28 cellular contexts compared by ENCODE assay signal in the genomic region with DNA sequence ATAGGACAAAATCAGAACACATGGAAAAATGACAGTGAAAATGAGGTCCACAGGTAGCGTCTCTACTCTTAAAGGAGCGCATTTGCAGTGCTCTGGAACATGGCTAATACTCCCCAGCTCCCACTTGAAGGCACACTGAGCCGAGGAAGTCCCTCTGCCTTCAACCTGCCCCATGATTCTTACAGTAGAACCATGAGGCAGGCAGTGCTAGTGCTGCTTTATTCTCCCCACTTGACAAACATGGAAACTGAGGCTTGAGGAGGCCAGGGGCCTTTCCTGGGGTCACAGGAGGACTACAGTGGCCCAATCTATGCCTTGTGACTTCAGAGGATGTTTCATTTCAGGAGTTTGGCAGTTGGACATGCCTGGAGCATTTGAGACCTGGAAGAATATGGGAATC.
DNase-seq lines count a peak whose midpoint lies in the region; ATAC-seq, FAIRE-seq and TF ChIP-seq lines count a peak whose summit lies in the region.
"Had no signal": no experiment of that assay in that cellular context is flagged by ENCODE, and none has a peak within 500 bp of the region (broad histone marks: within the 10 kb centered on the region; RNA-seq: fewer than 3 reads in every experiment).

No MANE protein-coding gene starts in this region.

- peak; percentile 11 for ATAC-seq in HG02885 (IDR thresholded peaks at IDR 0.05; ENCODE audit: poor library complexity, unreplicated experiment)
- ATAC-seq: foreskin keratinocyte, heart left ventricle, Panc1, pancreas had no signal

- peak overlapping the region in 6 of 11 experiments; percentile 63 to 78 (median 71); a peak in 8 of 22 replicates for H3K27ac ChIP-seq in BLaER1 treated with 17β-estradiol and CSF1 and Interleukin-3, amounts not matched to agents 10 nM and 100 nM
- no peak overlapping the region for H3K27ac ChIP-seq in mammary epithelial cell (ENCODE audit: insufficient read depth, low read depth, low read length)
- H3K27ac ChIP-seq: esophagus muscularis mucosa, foreskin keratinocyte, heart left ventricle, left ventricle myocardium inferior, pancreas had no signal

- no TSS peak for BruUV-seq in mammary epithelial cell (replicated peaks; lab: Mats Ljungman, UMichigan)

- peak overlapping the region in 9 of 11 experiments; percentile 50 to 91 (median 80); a peak in 20 of 22 replicates for H3K4me2 ChIP-seq in BLaER1 treated with 17β-estradiol and CSF1 and Interleukin-3, amounts not matched to agents 10 nM and 100 nM
- H3K4me2 ChIP-seq in mammary epithelial cell (ENCODE audit: insufficient read depth, low read depth, low read length) = no peak overlapping the region

- TF ChIP-seq CTCF in mammary epithelial cell (conservative IDR thresholded peaks at IDR 0.05 in 1 of 2, IDR thresholded peaks at IDR 0.05 in 1 of 2; ENCODE audit: extremely low read depth in 1 of 2, insufficient read depth in 1 of 2, low read depth in 1 of 2, low read length in 2 of 2) = no peak

- H3K9me3 Mint-ChIP-seq in activated CD4-positive, alpha-beta memory T cell treated with anti-CD3 and anti-CD28 coated beads, Interleukin-2, amount 10 ng/mL, durations not matched to agents 7 days and 5 days = peaks cover 5% of the 10 kb centered on the region
- H3K9me3 Mint-ChIP-seq: stimulated activated naive B cell treated with anti-CD40 and anti-IgM and Interleukin-4, amounts not matched to agents 10 μg/mL and 1 μg/mL and 100 μg/mL, for 72 hours had no signal

- DNase-seq in GM12892 (ENCODE audit: insufficient read length) (no peak), DMS 273 treated with DMSO at 0.1 percent for 48 hours (lab: John Stamatoyannopoulos, UW) (no peak), mammary epithelial cell (no peak)
- DNase-seq in activated CD4-positive, alpha-beta memory T cell treated with anti-CD3 and anti-CD28 coated beads, Interleukin-2, amount 10 ng/mL, durations not matched to agents 7 days and 5 days = no peak
- DNase-seq in stimulated activated CD4-positive, alpha-beta T cell treated with anti-CD3 and anti-CD28 coated beads, Interleukin-4, amount 100 ng/mL, for 4 hours = no peak
- DNase-seq: activated CD4-positive, CD25-positive, alpha-beta regulatory T cell; activated CD8-positive, alpha-beta memory T cell treated with anti-CD3 and anti-CD28 coated beads for 24 hours; activated naive CD4-positive, alpha-beta T cell treated with Interleukin-2 at 50 U/mL for 16 hours; C1 segment of cervical spinal cord; cerebellar nuclear complex; foreskin keratinocyte; H7; heart left ventricle; islet precursor cell; Karpas-422; left ventricle myocardium inferior; mesendoderm; NCI-H1436 treated with DMSO at 0.1 percent for 48 hours; NCI-H226; NCI-H526 treated with DMSO at 0.1 percent for 48 hours; pancreas; SIG-M5 had no signal

- no peak overlapping the region for H3K4me3 ChIP-seq in BLaER1 treated with 17β-estradiol and CSF1 and Interleukin-3, amounts not matched to agents 10 nM and 100 nM
- H3K4me3 ChIP-seq in mammary epithelial cell (replicated peaks in 1 of 3; ENCODE audit: insufficient read depth in 1 of 3, low read depth in 2 of 3, low read length in 3 of 3) = no peak overlapping the region
- H3K4me3 ChIP-seq: esophagus muscularis mucosa, heart left ventricle, left ventricle myocardium inferior, pancreas had no signal

- no peak for TF ChIP-seq POLR2A in GM12892 (IDR thresholded peaks at IDR 0.05; ENCODE audit: low read depth, low read length)

- in situ Hi-C loops in mammary epithelial cell (cut with MboI; ENCODE audit: low sequenced_read_pairs in 2 of 2) = no loop called here

- H3K27ac Mint-ChIP-seq in activated CD4-positive, alpha-beta memory T cell treated with anti-CD3 and anti-CD28 coated beads, Interleukin-2, amount 10 ng/mL, durations not matched to agents 7 days and 5 days = peak overlapping the region; percentile 61

- intact Hi-C loops in mammary epithelial cell (cut with micrococcal nuclease) = no loop called here

- peaks cover 13 to 76% (median 53%) of the 10 kb centered on the region in 10 experiments; a peak in 18 of 20 replicates for H3K4me1 ChIP-seq in BLaER1 treated with 17β-estradiol and CSF1 and Interleukin-3, amounts not matched to agents 10 nM and 100 nM
- H3K4me1 ChIP-seq in mammary epithelial cell (ENCODE audit: insufficient read depth, low read length) = peaks cover 7% of the 10 kb centered on the region
- H3K4me1 ChIP-seq: pancreas had no signal

- no peak overlapping the region for H2AFZ ChIP-seq in mammary epithelial cell (ENCODE audit: low read depth, low read length)

- H3K4me3 Mint-ChIP-seq in activated CD4-positive, alpha-beta memory T cell treated with anti-CD3 and anti-CD28 coated beads, Interleukin-2, amount 10 ng/mL, durations not matched to agents 7 days and 5 days = no peak overlapping the region
- H3K4me3 Mint-ChIP-seq: type B pancreatic cell had no signal

- H3K4me1 Mint-ChIP-seq in activated CD4-positive, alpha-beta memory T cell treated with anti-CD3 and anti-CD28 coated beads, Interleukin-2, amount 10 ng/mL, durations not matched to agents 7 days and 5 days = peaks cover 40% of the 10 kb centered on the region

- dilution Hi-C loops in mammary epithelial cell (cut with HindIII; ENCODE audit: low sequenced_read_pairs) = loop anchor here (5.0 kb wide), 1 partner anchor 88 kb away; no protein-coding TSS in a partner anchor

- H3K9ac ChIP-seq in BLaER1 treated with 17β-estradiol and CSF1 and Interleukin-3, amounts not matched to agents 10 nM and 100 nM = peak overlapping the region in 1 of 11 experiments; percentile 68; a peak in 1 of 22 replicates
- no peak overlapping the region for H3K9ac ChIP-seq in mammary epithelial cell (ENCODE audit: insufficient read depth, low read length)

- H3K36me3 Mint-ChIP-seq in activated CD4-positive, alpha-beta memory T cell treated with anti-CD3 and anti-CD28 coated beads, Interleukin-2, amount 10 ng/mL, durations not matched to agents 7 days and 5 days (ENCODE audit: low read depth) = peaks cover 9% of the 10 kb centered on the region
- H3K36me3 Mint-ChIP-seq: stimulated activated naive B cell treated with anti-CD40 and anti-IgM and Interleukin-4, amounts not matched to agents 10 μg/mL and 1 μg/mL and 100 μg/mL, for 72 hours; type B pancreatic cell had no signal

- H3K9me3 ChIP-seq in BLaER1 treated with 17β-estradiol and CSF1 and Interleukin-3, amounts not matched to agents 10 nM and 100 nM (replicated peaks in 1 of 11) = peaks cover 0 to 15% (median 10%) of the 10 kb centered on the region in 11 experiments; a peak in 14 of 22 replicates
- H3K9me3 ChIP-seq in mammary epithelial cell (replicated peaks; ENCODE audit: insufficient read depth, low read length) = no peaks in the 10 kb centered on the region
- H3K9me3 ChIP-seq: esophagus muscularis mucosa, heart left ventricle, left ventricle myocardium inferior, pancreas had no signal

- no peaks in the 10 kb centered on the region for H4K20me1 ChIP-seq in BLaER1 treated with 17β-estradiol and CSF1 and Interleukin-3, amounts not matched to agents 10 nM and 100 nM
- no peaks in the 10 kb centered on the region for H4K20me1 ChIP-seq in mammary epithelial cell (ENCODE audit: insufficient read depth, low read length)

- FAIRE-seq in GM12892 (lab: Jason Lieb, UNC) = peak; percentile 77
- FAIRE-seq: pancreas had no signal

- CTCF ChIA-PET in activated CD4-positive, alpha-beta memory T cell treated with anti-CD3 and anti-CD28 coated beads, Interleukin-2, amount 10 ng/mL, durations not matched to agents 7 days and 5 days (lab: Charles Lee) = no interaction called here
- CTCF ChIA-PET in mammary epithelial cell (lab: Charles Lee; ENCODE audit: low non-redundant PET) = no interaction called here

- 90% methylated on average over 3 of the region's 3 CpGs for WGBS in mammary epithelial cell (ENCODE audit: low coverage, missing lambda C conversion rate)

- no peaks in the 10 kb centered on the region for H3K36me3 ChIP-seq in BLaER1 treated with 17β-estradiol and CSF1 and Interleukin-3, amounts not matched to agents 10 nM and 100 nM
- H3K36me3 ChIP-seq in mammary epithelial cell (ENCODE audit: insufficient read depth, low read length) = no peaks in the 10 kb centered on the region
- H3K36me3 ChIP-seq: esophagus muscularis mucosa, heart left ventricle, left ventricle myocardium inferior, pancreas had no signal

- POLR2A ChIA-PET in activated CD4-positive, alpha-beta memory T cell treated with anti-CD3 and anti-CD28 coated beads, Interleukin-2, amount 10 ng/mL, durations not matched to agents 7 days and 5 days (lab: Charles Lee) = no interaction called here

- no peaks in the 10 kb centered on the region for H3K79me2 ChIP-seq in mammary epithelial cell (ENCODE audit: insufficient read depth, low read length)

- H3K27me3 ChIP-seq in BLaER1 treated with 17β-estradiol and CSF1 and Interleukin-3, amounts not matched to agents 10 nM and 100 nM = no peaks in the 10 kb centered on the region
- no peaks in the 10 kb centered on the region for H3K27me3 ChIP-seq in mammary epithelial cell (ENCODE audit: insufficient read depth, low read length)
- H3K27me3 ChIP-seq: esophagus muscularis mucosa, foreskin keratinocyte, heart left ventricle, pancreas had no signal

- H3K27me3 Mint-ChIP-seq in activated CD4-positive, alpha-beta memory T cell treated with anti-CD3 and anti-CD28 coated beads, Interleukin-2, amount 10 ng/mL, durations not matched to agents 7 days and 5 days = no peaks in the 10 kb centered on the region
